In genomic region chr18:35635171-35635570, GRCh38 we compare ENCODE assay signal across 13 cellular contexts. TPM values are rescaled to one million over a fixed set of nuclear protein-coding genes. Genes with fewer than 3 reads are reported as not detected.
DNase-seq lines count a peak whose midpoint lies in the region; ATAC-seq and TF ChIP-seq lines count a peak whose summit lies in the region.
"Had no signal": no experiment of that assay in that cellular context is flagged by ENCODE, and none has a peak within 500 bp of the region (broad histone marks: within the 10 kb centered on the region; RNA-seq: fewer than 3 reads in every experiment).

No MANE protein-coding gene starts in this region.

- DNase-seq in GM04504 (ENCODE audit: low read depth) (peak; percentile 18), iris pigment epithelial cell (ENCODE audit: low read depth) (peak; percentile 19), gastrocnemius medialis (peak; percentile 31 to 43), T-helper 17 cell (no peak), NCI-H1436 (lab: John Stamatoyannopoulos, UW) (no peak)
- DNase-seq: CD4-positive, alpha-beta memory T cell; effector CD8-positive, alpha-beta T cell; hippocampal formation; mesendoderm; NCI-H2029 treated with DMSO at 0.1 percent for 48 hours had no signal

- no peak overlapping the region for H3K4me3 ChIP-seq in gastrocnemius medialis

- no peaks in the 10 kb centered on the region for H3K27me3 ChIP-seq in gastrocnemius medialis

- ATAC-seq in SK-N-SH treated with all-trans-retinoic acid at 6 μM for 48 hours: peak; percentile 96
- ATAC-seq in gastrocnemius medialis: peak; percentile 95 to 99
- ATAC-seq in GM19467 (IDR thresholded peaks at IDR 0.05; ENCODE audit: unreplicated experiment): no peak
- ATAC-seq in HG02852 (IDR thresholded peaks at IDR 0.05; ENCODE audit: unreplicated experiment): no peak
- ATAC-seq in T-helper 17 cell: no peak

- in situ Hi-C loops in gastrocnemius medialis (cut with MboI; ENCODE audit: low sequenced_read_pairs in 4 of 4): no loop called here

- H3K9me3 ChIP-seq in gastrocnemius medialis: no peaks in the 10 kb centered on the region
- no peaks in the 10 kb centered on the region for H3K9me3 ChIP-seq in T-helper 17 cell (ENCODE audit: control insufficient read depth, low read length, poor library complexity, severe bottlenecking)

- peaks cover 5% of the 10 kb centered on the region for H3K36me3 Mint-ChIP-seq in T-helper 17 cell (ENCODE audit: low read depth)

- no peak overlapping the region for H3K27ac Mint-ChIP-seq in T-helper 17 cell
- H3K27ac Mint-ChIP-seq: CD4-positive, alpha-beta memory T cell had no signal

- no peak for TF ChIP-seq CTCF in gastrocnemius medialis (IDR thresholded peaks at IDR 0.05 in 4 of 5, conservative IDR thresholded peaks at IDR 0.05 in 1 of 5)

- no peaks in the 10 kb centered on the region for H3K4me1 Mint-ChIP-seq in T-helper 17 cell

- no peak for TF ChIP-seq POLR2A in gastrocnemius medialis (IDR thresholded peaks at IDR 0.05)

- H3K4me3 Mint-ChIP-seq in T-helper 17 cell: no peak overlapping the region
- H3K4me3 Mint-ChIP-seq: CD4-positive, alpha-beta memory T cell had no signal

- intact Hi-C loops in gastrocnemius medialis (cut with DNase I; ENCODE audit: low total_unique reads): no loop called here

- peak overlapping the region; percentile 34 to 68 (median 38) for H3K27ac ChIP-seq in gastrocnemius medialis

- no peaks in the 10 kb centered on the region for H3K27me3 Mint-ChIP-seq in T-helper 17 cell
- H3K27me3 Mint-ChIP-seq: CD4-positive, alpha-beta memory T cell had no signal

- peaks cover 14% of the 10 kb centered on the region in 2 donors for H3K4me1 ChIP-seq in gastrocnemius medialis

- H3K36me3 ChIP-seq in gastrocnemius medialis: no peaks in the 10 kb centered on the region

TF ChIP-seq in SK-N-SH treated with all-trans-retinoic acid at 6 μM for 48 hours, 23 proteins besides CTCF, POLR2A, EP300 and RAD21:
- TF ChIP-seq CREB5 (CRISPR knock-in tag; IDR thresholded peaks at IDR 0.05; ENCODE audit: low read depth) (0 out of 2 replicates have a peak, but pooled peaks have one; percentile 53), POU6F1 (CRISPR knock-in tag; IDR thresholded peaks at IDR 0.05; ENCODE audit: borderline replicate concordance, low read depth) (no peak), SNAI2 (CRISPR knock-in tag; IDR thresholded peaks at IDR 0.05) (0 out of 2 replicates have a peak, but pooled peaks have one; percentile 7), TOX (CRISPR knock-in tag; IDR thresholded peaks at IDR 0.05; ENCODE audit: borderline replicate concordance) (no peak), ISL1 (CRISPR knock-in tag; IDR thresholded peaks at IDR 0.05) (peak; percentile 69)

RNA-seq across cellular contexts. Expression of gene GALNT1, which starts 53.6 kb away (rescaled TPM):
- total RNA-seq in gastrocnemius medialis (10 to 100 TPM; 40.2 to 47.9 (median 45.0) TPM), T-helper 17 cell (10 to 100 TPM; 23.7 to 28.3 TPM)

Comparison
In these comparisons a context has a peak if more than half of its experiments do, and no peak if none do; other contexts are left out.
1. DNase-seq: peak in GM04504 (single experiment), iris pigment epithelial cell (single experiment) and gastrocnemius medialis (2 of 2); none in T-helper 17 cell (0 of 3) and NCI-H1436 (single experiment).
2. ATAC-seq: peak in SK-N-SH treated with all-trans-retinoic acid at 6 μM for 48 hours (single experiment) and gastrocnemius medialis (2 of 2); none in GM19467 (single experiment), HG02852 (single experiment) and T-helper 17 cell (single experiment).